Comparison of ENCODE assay signal across 24 cellular contexts in the genomic region with DNA sequence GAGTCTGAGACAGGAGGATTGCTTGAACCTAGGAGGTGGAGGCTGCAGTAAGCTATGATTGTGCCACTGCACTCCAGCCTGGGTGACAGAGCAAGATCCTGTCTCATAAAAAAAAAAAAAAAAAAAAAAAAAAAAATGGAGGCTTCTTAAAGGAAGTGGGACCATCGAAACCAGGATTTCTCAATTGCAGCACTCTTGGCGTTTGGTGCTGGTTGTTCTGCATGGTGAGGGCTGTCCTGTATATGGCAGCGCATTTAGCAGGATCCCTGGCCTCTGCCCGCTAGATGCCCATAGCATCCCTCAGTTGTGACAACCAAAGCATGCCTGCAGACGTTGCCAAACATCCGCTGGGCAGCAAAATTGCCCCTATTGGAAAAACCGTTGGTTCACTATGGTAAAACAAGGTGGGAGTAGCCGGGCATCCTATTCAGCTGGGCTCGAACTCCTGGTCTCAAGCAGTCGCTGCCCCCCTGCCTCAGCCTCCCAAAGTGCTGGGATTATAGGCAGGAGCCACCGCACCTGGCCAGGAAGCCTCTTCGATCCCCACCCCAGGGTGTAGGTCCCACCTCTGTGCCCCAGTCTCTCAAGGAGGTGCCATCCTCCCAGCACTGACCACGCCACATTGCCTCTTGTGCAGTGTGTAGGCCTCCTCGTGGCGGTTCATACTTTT. TPM values are rescaled to one million over a fixed set of nuclear protein-coding genes. Genes with fewer than 3 reads are reported as not detected.
"Had no signal": no experiment of that assay in that cellular context is flagged by ENCODE, and none has a peak within 500 bp of the region (broad histone marks: within the 10 kb centered on the region; RNA-seq: fewer than 3 reads in every experiment).

No MANE protein-coding gene starts in this region.

- DNase-seq: activated CD4-positive, alpha-beta T cell treated with anti-CD3 and anti-CD28 coated beads for 48 hours; activated CD4-positive, CD25-positive, alpha-beta regulatory T cell; activated CD8-positive, alpha-beta T cell treated with anti-CD3 and anti-CD28 coated beads, Interleukin-2, amount 10 ng/mL, durations not matched to agents 7 days and 5 days; activated effector memory CD4-positive, alpha-beta T cell treated with Interleukin-2 at 50 U/mL for 16 hours; activated naive CD4-positive, alpha-beta T cell treated with anti-CD3 and anti-CD28 coated beads, Interleukin-2, amount 50 U/mL, for 16 hours; activated T-cell treated with anti-CD3 and anti-CD28 coated beads, Interleukin-2, amount 50 U/mL, for 48 hours; cerebellar nuclear complex; dermis blood vessel endothelial cell; effector memory CD4-positive, alpha-beta T cell; esophagus squamous epithelium; heart right ventricle; ovary; stimulated activated CD4-positive, alpha-beta T cell treated with anti-CD3 and anti-CD28 coated beads, Interleukin-4, amount 100 ng/mL, for 24 hours; T-helper 1 cell; T-helper 9 cell; upper lobe of left lung had no signal

- H3K27me3 ChIP-seq: adrenal gland, esophagus squamous epithelium, heart right ventricle, ovary, upper lobe of left lung had no signal

- ATAC-seq: activated CD8-positive, alpha-beta T cell treated with anti-CD3 and anti-CD28 coated beads, Interleukin-2, amount 10 ng/mL, durations not matched to agents 7 days and 5 days; heart right ventricle; naive thymus-derived CD8-positive, alpha-beta T cell; sciatic nerve; stimulated activated memory B cell treated with anti-CD40 and anti-IgM and Interleukin-4, amounts not matched to agents 10 μg/mL and 1 μg/mL and 100 μg/mL, for 72 hours had no signal

- H3K4me1 ChIP-seq: adrenal gland, esophagus squamous epithelium, heart right ventricle, upper lobe of left lung had no signal

- H3K36me3 ChIP-seq: ovary had no signal

- H3K4me3 ChIP-seq: adrenal gland, esophagus squamous epithelium, heart right ventricle, ovary, thoracic aorta, upper lobe of left lung had no signal

- H3K27ac ChIP-seq: adrenal gland, esophagus squamous epithelium, heart right ventricle, ovary, thoracic aorta, upper lobe of left lung had no signal

- H3K9me3 ChIP-seq: adrenal gland, esophagus squamous epithelium, heart right ventricle, ovary, thoracic aorta, upper lobe of left lung had no signal

- FAIRE-seq: bronchial epithelial cell, endothelial cell of umbilical vein had no signal

RNA-seq across cellular contexts. Expression of gene NPIPB7, which starts 6.5 kb away (rescaled TPM):
- total RNA-seq: activated CD8-positive, alpha-beta T cell treated with anti-CD3 and anti-CD28 coated beads, Interleukin-2, amount 10 ng/mL, durations not matched to agents 7 days and 5 days; bronchial epithelial cell; dermis blood vessel endothelial cell; endothelial cell of umbilical vein; esophagus squamous epithelium; heart right ventricle; liver; sciatic nerve; thoracic aorta had no signal
- polyA plus RNA-seq: heart right ventricle, liver had no signal

RNA-seq across cellular contexts. Expression of gene APOBR, which starts 15.8 kb away (rescaled TPM):
- total RNA-seq: bronchial epithelial cell, endothelial cell of umbilical vein had no signal
- polyA plus RNA-seq: endothelial cell of umbilical vein had no signal

RNA-seq across cellular contexts. Expression of gene IL27, which starts 28.0 kb away (rescaled TPM):
- total RNA-seq: activated CD8-positive, alpha-beta T cell treated with anti-CD3 and anti-CD28 coated beads, Interleukin-2, amount 10 ng/mL, durations not matched to agents 7 days and 5 days; bronchial epithelial cell; dermis blood vessel endothelial cell; endothelial cell of umbilical vein; esophagus squamous epithelium; naive thymus-derived CD8-positive, alpha-beta T cell; ovary; sciatic nerve had no signal
- polyA plus RNA-seq: endothelial cell of umbilical vein; naive thymus-derived CD8-positive, alpha-beta T cell; ovary had no signal
